ENCODE assay signal across 8 cellular contexts in genomic region chr4:75723802-75724065, GRCh38. TPM values are rescaled to one million over a fixed set of nuclear protein-coding genes. Genes with fewer than 3 reads are reported as not detected.
A peak's percentile ranks its signal among the peaks of the same experiment; 100 is the strongest.
DNase-seq lines count a peak whose midpoint lies in the region; ATAC-seq and TF ChIP-seq lines count a peak whose summit lies in the region.

No MANE protein-coding gene starts in this region.

- H3K9me2 ChIP-seq in HCT116 (ENCODE audit: insufficient read depth): no peaks in the 10 kb centered on the region

- peak overlapping the region; percentile 83 for H3K4me2 ChIP-seq in HCT116 (ENCODE audit: low read length)

- no peaks in the 10 kb centered on the region for H3K9me3 ChIP-seq in HCT116 (ENCODE audit: control insufficient read depth in 1 of 2, insufficient read depth in 1 of 2, low read depth in 1 of 2, low read length in 2 of 2)
- no peaks in the 10 kb centered on the region for H3K9me3 ChIP-seq in right cardiac atrium (ENCODE audit: control insufficient read depth, low read length)

- POLR2A ChIA-PET in HCT116 (lab: Charles Lee): interaction anchor here (1.0 to 2.9 kb wide), 9 partner anchors 8 to 102 kb away, joined by 3 to 12 read pairs (median 4); partner anchors contain the start of gene CDKL2
- POLR2A ChIA-PET in activated CD4-positive, alpha-beta memory T cell treated with anti-CD3 and anti-CD28 coated beads, Interleukin-2, amount 10 ng/mL, durations not matched to agents 7 days and 5 days (lab: Charles Lee): interaction anchor here (0.7 to 7.8 kb wide), 28 partner anchors 9 to 216 kb away, joined by 3 to 147 read pairs (median 7); partner anchors contain the start of genes CDKL2, G3BP2, NAAA and ODAPH

- H2AFZ ChIP-seq in HCT116 (ENCODE audit: low read depth, low read length, poor library complexity, severe bottlenecking): no peak overlapping the region

- peak overlapping the region; percentile 93 for H3K9ac ChIP-seq in HCT116 (ENCODE audit: low read length)

- no peak for TF ChIP-seq POLR2A in HCT116 (IDR thresholded peaks at IDR 0.05; ENCODE audit: borderline replicate concordance, extremely low read depth, insufficient read depth, insufficient read length)

- H3K27me3 Mint-ChIP-seq in activated CD4-positive, alpha-beta memory T cell treated with anti-CD3 and anti-CD28 coated beads, Interleukin-2, amount 10 ng/mL, durations not matched to agents 7 days and 5 days: no peaks in the 10 kb centered on the region

- no peaks in the 10 kb centered on the region for H3K9me3 Mint-ChIP-seq in activated CD4-positive, alpha-beta memory T cell treated with anti-CD3 and anti-CD28 coated beads, Interleukin-2, amount 10 ng/mL, durations not matched to agents 7 days and 5 days

- H3K4me1 ChIP-seq in HCT116 (ENCODE audit: control insufficient read depth in 1 of 2, insufficient read depth in 2 of 2, low read length in 2 of 2) (peaks cover 7 to 22% of the 10 kb centered on the region in 2 experiments), right cardiac atrium (ENCODE audit: control insufficient read depth, insufficient read depth, low read length) (peaks cover 2% of the 10 kb centered on the region)

- CTCF ChIA-PET in HCT116 (lab: Charles Lee): interaction anchor here (1.0 to 2.5 kb wide), 14 partner anchors 8 to 791 kb away, joined by 3 to 7 read pairs (median 4); no protein-coding TSS in a partner anchor
- CTCF ChIA-PET in activated CD4-positive, alpha-beta memory T cell treated with anti-CD3 and anti-CD28 coated beads, Interleukin-2, amount 10 ng/mL, durations not matched to agents 7 days and 5 days (lab: Charles Lee): interaction anchor here (0.8 to 4.2 kb wide), 33 partner anchors 10 to 1710 kb away, joined by 3 to 72 read pairs (median 5); partner anchors contain the start of genes CDKL2, G3BP2 and ODAPH

- no peaks in the 10 kb centered on the region for H4K20me1 ChIP-seq in HCT116 (ENCODE audit: insufficient read depth)

- ATAC-seq in HCT116 (no peak), right cardiac atrium (no peak), GM21576 (IDR thresholded peaks at IDR 0.05; ENCODE audit: unreplicated experiment) (no peak), HG03196 (IDR thresholded peaks at IDR 0.05; ENCODE audit: unreplicated experiment) (no peak)

- peaks cover 18% of the 10 kb centered on the region for H3K36me3 Mint-ChIP-seq in activated CD4-positive, alpha-beta memory T cell treated with anti-CD3 and anti-CD28 coated beads, Interleukin-2, amount 10 ng/mL, durations not matched to agents 7 days and 5 days (ENCODE audit: low read depth)

- 0% methylated on average over 3 of the region's 3 CpGs for WGBS in right cardiac atrium

- no peak for TF ChIP-seq CTCF in HCT116 (IDR thresholded peaks at IDR 0.05 in 2 of 3, conservative IDR thresholded peaks at IDR 0.05 in 1 of 3; ENCODE audit: borderline replicate concordance in 1 of 3, insufficient read depth in 1 of 3, low read depth in 2 of 3, low read length in 2 of 3)

- no peaks in the 10 kb centered on the region for H3K36me3 ChIP-seq in HCT116 (ENCODE audit: control insufficient read depth in 1 of 2, insufficient read depth in 2 of 2, low read length in 2 of 2)

- peak overlapping the region; percentile 89 to 99 for H3K4me3 ChIP-seq in HCT116 (replicated peaks in 1 of 2; ENCODE audit: low read depth in 1 of 2, low read length in 2 of 2)
- H3K4me3 ChIP-seq in right cardiac atrium (ENCODE audit: low read length): peak overlapping the region; percentile 63
- H3K4me3 ChIP-seq in skin epidermis: peak overlapping the region; percentile 62 to 98 (median 93)

- intact Hi-C loops in HCT116 (cut with micrococcal nuclease): loop anchor here (1.0 kb wide), 2 partner anchors 50 to 69 kb away; partner anchors contain the start of gene G3BP2
- intact Hi-C loops in right cardiac atrium (cut with DNase I): loop anchor here (1.0 to 10.0 kb wide), 3 partner anchors 49 to 51 kb away; partner anchors contain the start of gene G3BP2 (in 3 of the 4)

- peak overlapping the region; percentile 100 for H3K4me3 Mint-ChIP-seq in activated CD4-positive, alpha-beta memory T cell treated with anti-CD3 and anti-CD28 coated beads, Interleukin-2, amount 10 ng/mL, durations not matched to agents 7 days and 5 days

- peak overlapping the region; percentile 67 for H3K27ac ChIP-seq in HCT116 (ENCODE audit: low read depth, low read length)
- H3K27ac ChIP-seq in right cardiac atrium (ENCODE audit: low read length): peak overlapping the region; percentile 76
- peak overlapping the region in 20 of 21 experiments; percentile 57 to 99 (median 94) for H3K27ac ChIP-seq in skin epidermis

- no peak for DNase-seq in HCT116 (ENCODE audit: low read depth, low spot score)
- no peak for DNase-seq in activated CD4-positive, alpha-beta memory T cell treated with anti-CD3 and anti-CD28 coated beads, Interleukin-2, amount 10 ng/mL, durations not matched to agents 7 days and 5 days
- DNase-seq in right cardiac atrium: no peak
- DNase-seq in activated CD4-positive, CD25-positive, alpha-beta regulatory T cell treated with anti-CD3 and anti-CD28 coated beads, Interleukin-2, amount 50 U/mL, for 72 hours: no peak
- DNase-seq in stimulated activated CD4-positive, alpha-beta T cell treated with anti-CD3 and anti-CD28 coated beads, Interleukin-2, amount 100 ng/mL, for 48 hours: no peak

- TSS peak; percentile 80 for BruUV-seq in HCT116 (replicated peaks; lab: Mats Ljungman, UMichigan)

- RAD21 ChIA-PET in HCT116 (lab: Charles Lee; ENCODE audit: low non-redundant PET in 1 of 2, low total read pairs in 2 of 2, uncharacterized antibody in 2 of 2, unreplicated experiment in 2 of 2): interaction anchor here in 1 of 2 experiments (0.6 kb wide), 1 partner anchor 73 kb away, joined by 3 read pairs; no protein-coding TSS in a partner anchor

- H3K27ac Mint-ChIP-seq in activated CD4-positive, alpha-beta memory T cell treated with anti-CD3 and anti-CD28 coated beads, Interleukin-2, amount 10 ng/mL, durations not matched to agents 7 days and 5 days: peak overlapping the region; percentile 99

- H3K4me1 Mint-ChIP-seq in activated CD4-positive, alpha-beta memory T cell treated with anti-CD3 and anti-CD28 coated beads, Interleukin-2, amount 10 ng/mL, durations not matched to agents 7 days and 5 days: peaks cover 52% of the 10 kb centered on the region

- no peak for TF ChIP-seq RAD21 in HCT116 (IDR thresholded peaks at IDR 0.05; ENCODE audit: low read depth)

- no peaks in the 10 kb centered on the region for H3K27me3 ChIP-seq in HCT116 (ENCODE audit: insufficient read depth, low read length)
- no peaks in the 10 kb centered on the region for H3K27me3 ChIP-seq in right cardiac atrium (ENCODE audit: control insufficient read depth, insufficient read depth)

- peaks cover 61% of the 10 kb centered on the region for H3K79me2 ChIP-seq in HCT116 (ENCODE audit: insufficient read depth, low read length)

TF ChIP-seq in HCT116, 20 proteins besides CTCF, POLR2A, EP300 and RAD21:
- no peak for TF ChIP-seq ATF3 (IDR thresholded peaks at IDR 0.05)
- TF ChIP-seq CEBPB (IDR thresholded peaks at IDR 0.05; ENCODE audit: low read depth): no peak
- no peak for TF ChIP-seq SRF (IDR thresholded peaks at IDR 0.05; ENCODE audit: low read depth)
- no peak for TF ChIP-seq SP1 (IDR thresholded peaks at IDR 0.05; ENCODE audit: low read depth)
- TF ChIP-seq ZBTB33 (IDR thresholded peaks at IDR 0.05; ENCODE audit: extremely low read depth, insufficient replicate concordance, low read length): no peak
- TF ChIP-seq ZFX (IDR thresholded peaks at IDR 0.05): no peak
- TF ChIP-seq FOSL1 (IDR thresholded peaks at IDR 0.05; ENCODE audit: low read depth): no peak

RNA-seq across cellular contexts. Expression of gene USO1, which starts 0.6 kb away (rescaled TPM):
- 72.7 TPM for total RNA-seq in HCT116 (2021; ENCODE audit: unreplicated experiment)
- 24.2 and 28.3 TPM in 2 replicates for polyA plus RNA-seq in HCT116 (2012)
- 10 to 100 TPM; 43.4 to 45.9 TPM for total RNA-seq in activated CD4-positive, alpha-beta memory T cell treated with anti-CD3 and anti-CD28 coated beads, Interleukin-2, amount 10 ng/mL, durations not matched to agents 7 days and 5 days
- total RNA-seq in right cardiac atrium: 100 to 1,000 TPM in 2 of 4 donors, 10 to 100 TPM in 2; 93.6 to 103 (median 99.1) TPM
- 47.4 TPM for polyA plus RNA-seq in right cardiac atrium

RNA-seq across cellular contexts. Expression of gene G3BP2, which starts 50.5 kb away (rescaled TPM):
- total RNA-seq in HCT116 (2021; ENCODE audit: unreplicated experiment) (153 TPM), right cardiac atrium (100 to 1,000 TPM in 1 of 4 donors, 10 to 100 TPM in 3; 79.5 to 124 (median 86.8) TPM)
- polyA plus RNA-seq in HCT116 (2012): 52.1 and 57.9 TPM in 2 replicates
- 100 to 1,000 TPM; 185 to 187 TPM for total RNA-seq in activated CD4-positive, alpha-beta memory T cell treated with anti-CD3 and anti-CD28 coated beads, Interleukin-2, amount 10 ng/mL, durations not matched to agents 7 days and 5 days
- polyA plus RNA-seq in right cardiac atrium: 22.3 TPM
